In genomic region chr4:6598127-6598526, GRCh38 we compare ENCODE assay signal across 19 cellular contexts. TPM values are rescaled to one million over a fixed set of nuclear protein-coding genes. Genes with fewer than 3 reads are reported as not detected.
DNase-seq lines count a peak whose midpoint lies in the region; ATAC-seq, FAIRE-seq and TF ChIP-seq lines count a peak whose summit lies in the region.
"Had no signal": no experiment of that assay in that cellular context is flagged by ENCODE, and none has a peak within 500 bp of the region (broad histone marks: within the 10 kb centered on the region; RNA-seq: fewer than 3 reads in every experiment).

No MANE protein-coding gene starts in this region.

- intact Hi-C loops in K562 (cut with micrococcal nuclease): no loop called here
- intact Hi-C loops in kidney (cut with DNase I): no loop called here
- intact Hi-C loops in activated T-helper 2 cell treated with anti-CD3 and anti-CD28 coated beads, Interferon-gamma antibody, Interleukin-2, Interleukin-4, amounts not matched to agents 10 μg/mL and 5 μg/mL and 100 μg/mL, durations not matched to agents 14 hours and 24 hours and 36 hours (cut with micrococcal nuclease): no loop called here

- no peak overlapping the region for H3K4me3 Mint-ChIP-seq in activated T-helper 2 cell treated with anti-CD3 and anti-CD28 coated beads, Interferon-gamma antibody, Interleukin-2, Interleukin-4, amounts not matched to agents 10 μg/mL and 5 μg/mL and 100 μg/mL, durations not matched to agents 14 hours and 24 hours and 36 hours (ENCODE audit: low read depth)
- H3K4me3 Mint-ChIP-seq: CD14-positive monocyte; CD4-positive, alpha-beta memory T cell had no signal

- H3K27me3 Mint-ChIP-seq in activated T-helper 2 cell treated with anti-CD3 and anti-CD28 coated beads, Interferon-gamma antibody, Interleukin-2, Interleukin-4, amounts not matched to agents 10 μg/mL and 5 μg/mL and 100 μg/mL, durations not matched to agents 14 hours and 24 hours and 36 hours (ENCODE audit: low read depth): no peaks in the 10 kb centered on the region
- H3K27me3 Mint-ChIP-seq: CD4-positive, alpha-beta memory T cell had no signal

- peaks cover 16% of the 10 kb centered on the region for H3K36me3 Mint-ChIP-seq in activated T-helper 2 cell treated with anti-CD3 and anti-CD28 coated beads, Interferon-gamma antibody, Interleukin-2, Interleukin-4, amounts not matched to agents 10 μg/mL and 5 μg/mL and 100 μg/mL, durations not matched to agents 14 hours and 24 hours and 36 hours (ENCODE audit: low read depth)

- CTCF ChIA-PET in K562 (lab: Yijun Ruan, JAX; ENCODE audit: low intra/inter-chr PET ratio): no interaction called here

- no peak for TF ChIP-seq RAD21 in K562 (CRISPR knock-in tag; conservative IDR thresholded peaks at IDR 0.05 in 1 of 2, IDR thresholded peaks at IDR 0.05 in 1 of 2)

- no peaks in the 10 kb centered on the region for H3K4me1 Mint-ChIP-seq in activated T-helper 2 cell treated with anti-CD3 and anti-CD28 coated beads, Interferon-gamma antibody, Interleukin-2, Interleukin-4, amounts not matched to agents 10 μg/mL and 5 μg/mL and 100 μg/mL, durations not matched to agents 14 hours and 24 hours and 36 hours (ENCODE audit: low read depth)
- H3K4me1 Mint-ChIP-seq: CD14-positive monocyte; CD4-positive, alpha-beta memory T cell had no signal

- no TSS peak for BruUV-seq in K562 (replicated peaks; lab: Mats Ljungman, UMichigan)

- H3K4me2 ChIP-seq in OCI-LY1 (ENCODE audit: low read length): peak overlapping the region; percentile 30; the same call in 1 of the 2 replicates
- H3K4me2 ChIP-seq in K562 (ENCODE audit: insufficient read depth, low read length): no peak overlapping the region

- TF ChIP-seq EP300 in K562 (IDR thresholded peaks at IDR 0.05; ENCODE audit: low read length): no peak

- TF ChIP-seq CTCF in OCI-LY1 (IDR thresholded peaks at IDR 0.05; ENCODE audit: low read length) (no peak), K562 (IDR thresholded peaks at IDR 0.05 in 2 of 3, conservative IDR thresholded peaks at IDR 0.05 in 1 of 3; ENCODE audit: insufficient read depth in 2 of 3, low read depth in 1 of 3, low read length in 3 of 3) (no peak), kidney (IDR thresholded peaks at IDR 0.05; ENCODE audit: borderline replicate concordance, extremely low read depth, insufficient read depth) (no peak)

- H4K20me1 ChIP-seq in OCI-LY1 (ENCODE audit: insufficient read depth, low read length): no peaks in the 10 kb centered on the region
- H4K20me1 ChIP-seq in K562 (replicated peaks; ENCODE audit: control insufficient read depth, insufficient read depth, low read length): peaks cover 6% of the 10 kb centered on the region; the same call in 1 of the 2 replicates

- POLR2A ChIA-PET in K562 (lab: Yijun Ruan, JAX): interaction anchor here (1.1 to 2.1 kb wide), 2 partner anchors 8 to 31 kb away, joined by 3 to 5 read pairs; no protein-coding TSS in a partner anchor

- H3K36me3 ChIP-seq in OCI-LY1 (ENCODE audit: insufficient read depth, low read length) (no peaks in the 10 kb centered on the region), K562 (ENCODE audit: control insufficient read depth, insufficient read depth, low read length) (no peaks in the 10 kb centered on the region; the same call in 2 of the 3 replicates), kidney (ENCODE audit: control insufficient read depth in 1 of 2, insufficient read depth in 2 of 2, low read length in 2 of 2) (peaks cover 6 to 17% of the 10 kb centered on the region in 2 donors)
- H3K36me3 ChIP-seq: BE2C, HAP-1 had no signal

- H3K9me3 ChIP-seq in OCI-LY1 (ENCODE audit: low read length): no peaks in the 10 kb centered on the region
- H3K9me3 ChIP-seq in K562 (replicated peaks; ENCODE audit: control insufficient read depth, insufficient read depth, low read depth, low read length): no peaks in the 10 kb centered on the region
- no peaks in the 10 kb centered on the region for H3K9me3 ChIP-seq in kidney (ENCODE audit: control insufficient read depth in 1 of 2, low read length in 2 of 2)
- H3K9me3 ChIP-seq: BE2C, HAP-1 had no signal

- H3F3A ChIP-seq in OCI-LY1 (ENCODE audit: insufficient read depth, low read length): no peaks in the 10 kb centered on the region

- H3K9ac ChIP-seq in OCI-LY1 (ENCODE audit: low read length) (no peak overlapping the region; the same call in 1 of the 2 replicates), K562 (ENCODE audit: insufficient read depth in 1 of 2, low read depth in 2 of 2, low read length in 2 of 2) (no peak overlapping the region), kidney (ENCODE audit: low read length in 2 of 2) (no peak overlapping the region)
- H3K9ac ChIP-seq: GM23248 had no signal

- H3K27me3 ChIP-seq in OCI-LY1 (ENCODE audit: insufficient read depth, low read length) (no peaks in the 10 kb centered on the region), K562 (ENCODE audit: control insufficient read depth in 2 of 2, insufficient read depth in 2 of 2, low read length in 2 of 2) (no peaks in the 10 kb centered on the region)
- H3K27me3 ChIP-seq: BE2C had no signal

- H3K4me3 ChIP-seq in OCI-LY1 (ENCODE audit: low read depth, low read length, poor library complexity, severe bottlenecking) (no peak overlapping the region), K562 (no peak overlapping the region), kidney (ENCODE audit: low read length in 2 of 2) (no peak overlapping the region)
- H3K4me3 ChIP-seq: GM12878, GM23248, HAP-1 had no signal

- DNase-seq in K562 (ENCODE audit: extremely low read depth in 1 of 4, low spot score in 3 of 4) (no peak), kidney (peak; percentile 66), DMS153 treated with DMSO at 0.1 percent for 48 hours (lab: John Stamatoyannopoulos, UW; ENCODE audit: unreplicated experiment) (no peak), NCI-H187 (lab: John Stamatoyannopoulos, UW) (no peak)
- DNase-seq in activated T-helper 2 cell treated with anti-CD3 and anti-CD28 coated beads, Interferon-gamma antibody, Interleukin-2, Interleukin-4, amounts not matched to agents 10 μg/mL and 5 μg/mL and 100 μg/mL, durations not matched to agents 14 hours and 24 hours and 36 hours (ENCODE audit: low spot score): no peak
- DNase-seq: ACHN; BE2C; Calu3; CD4-positive, alpha-beta memory T cell; DMS53; DND-41; EL; GM23248 had no signal

- H2AFZ ChIP-seq in OCI-LY1 (ENCODE audit: low read length): no peak overlapping the region
- no peak overlapping the region for H2AFZ ChIP-seq in K562 (ENCODE audit: low read depth, low read length)
- H2AFZ ChIP-seq: GM23248 had no signal

- H3K9me3 Mint-ChIP-seq in activated T-helper 2 cell treated with anti-CD3 and anti-CD28 coated beads, Interferon-gamma antibody, Interleukin-2, Interleukin-4, amounts not matched to agents 10 μg/mL and 5 μg/mL and 100 μg/mL, durations not matched to agents 14 hours and 24 hours and 36 hours: no peaks in the 10 kb centered on the region
- H3K9me3 Mint-ChIP-seq: CD4-positive, alpha-beta memory T cell had no signal

- no peak for FAIRE-seq in K562 (lab: Jason Lieb, UNC)
- no peak for FAIRE-seq in kidney (lab: Jason Lieb, UNC)
- FAIRE-seq: A204.1, GM12878, GM19239 had no signal

- H3K4me1 ChIP-seq in OCI-LY1 (ENCODE audit: insufficient read depth, low read length, severe bottlenecking): peaks cover 28% of the 10 kb centered on the region
- peaks cover 7 to 31% of the 10 kb centered on the region in 2 experiments; a peak in 4 of 5 replicates for H3K4me1 ChIP-seq in K562 (replicated peaks in 1 of 2; ENCODE audit: control insufficient read depth in 2 of 2, insufficient read depth in 2 of 2, low read length in 2 of 2)
- H3K4me1 ChIP-seq in kidney (ENCODE audit: control insufficient read depth in 1 of 2, insufficient read depth in 1 of 2, low read depth in 1 of 2, low read length in 2 of 2): no peaks in the 10 kb centered on the region
- H3K4me1 ChIP-seq: BE2C, HAP-1 had no signal

- WGBS in K562 (ENCODE audit: insufficient coverage, low coverage, missing lambda C conversion rate): 51% methylated on average over 4 of the region's 10 CpGs

- no peak overlapping the region for H3K27ac Mint-ChIP-seq in activated T-helper 2 cell treated with anti-CD3 and anti-CD28 coated beads, Interferon-gamma antibody, Interleukin-2, Interleukin-4, amounts not matched to agents 10 μg/mL and 5 μg/mL and 100 μg/mL, durations not matched to agents 14 hours and 24 hours and 36 hours
- H3K27ac Mint-ChIP-seq: CD14-positive monocyte; CD4-positive, alpha-beta memory T cell had no signal

- no peak for ATAC-seq in K562
- ATAC-seq: GM12878 had no signal

- H3K79me2 ChIP-seq in OCI-LY1 (ENCODE audit: insufficient read depth, low read length): no peaks in the 10 kb centered on the region
- no peaks in the 10 kb centered on the region for H3K79me2 ChIP-seq in K562 (ENCODE audit: control insufficient read depth, insufficient read depth, low read length)

- no peaks in the 10 kb centered on the region for H3K9me2 ChIP-seq in OCI-LY1 (ENCODE audit: low read depth, low read length)

- H3K27ac ChIP-seq in OCI-LY1 (ENCODE audit: low read depth, low read length, poor library complexity, severe bottlenecking) (peak overlapping the region; percentile 91), K562 (ENCODE audit: extremely low read depth, low read depth, low read length) (no peak overlapping the region), kidney (ENCODE audit: low read depth in 2 of 2, low read length in 2 of 2) (no peak overlapping the region)
- H3K27ac ChIP-seq: GM23248 had no signal

- in situ Hi-C loops in K562 (cut with MboI): no loop called here

- no peaks in the 10 kb centered on the region for H3K9me1 ChIP-seq in K562 (ENCODE audit: control insufficient read depth, insufficient read depth, low read length)

- no peak for TF ChIP-seq POLR2A in K562 (conservative IDR thresholded peaks at IDR 0.05)

RNA-seq across cellular contexts. Expression of gene MAN2B2, which starts 23.1 kb away (rescaled TPM):
- total RNA-seq in K562 (2011; cell fraction: chromatin; rRNA removed; ENCODE audit: low replicate concordance): 7.7 and 16.2 TPM in 2 replicates
- total RNA-seq in K562 (2011; cell fraction: nucleolus; rRNA removed): 17.6 and 18.3 TPM in 2 replicates
- 12.6 TPM in 2 replicates for total RNA-seq in K562 (2011; cell fraction: nucleoplasm; rRNA removed)
- total RNA-seq in K562 (2014; rRNA removed) (5.3 and 6.0 TPM in 2 replicates), K562 (2014; rRNA removed; fragmentation: Illumina TruSeq; extraction: Trizol) (1.7 TPM in 2 replicates), K562 (2015; rRNA removed; fragmentation: Illumina TruSeq; extraction: Trizol) (3.8 and 4.1 TPM in 2 replicates), K562 (2021) (8.5 and 8.8 TPM in 2 replicates), kidney (34.3 TPM)
- polyA plus RNA-seq in K562 (2011; rRNA removed) (2.5 and 3.7 TPM in 2 replicates), K562 (2014; fragmentation: Illumina TruSeq; extraction: Trizol) (3.7 and 4.8 TPM in 2 replicates), K562 (2014; fragmentation: Nextera tagmentation; extraction: Ambion mirVana) (under 1 TPM; 0.21 to 0.27 TPM), K562 (2014; rRNA removed) (4.2 and 4.9 TPM in 2 replicates), kidney (ENCODE audit: insufficient read depth, low read depth, low replicate concordance) (19.9 TPM)
- 3.8 and 8.3 TPM in 2 replicates for polyA plus RNA-seq in K562 (2011; cell fraction: cytosol; rRNA removed)
- polyA plus RNA-seq in K562 (2011; cell fraction: nucleus; rRNA removed): 8.0 and 12.5 TPM in 2 replicates
- 5.9 and 18.3 TPM in 2 replicates for polyA plus RNA-seq in K562 (2012)
- polyA minus RNA-seq in K562 (2011; rRNA and poly(A)+ RNA removed): 2.5 and 3.6 TPM in 2 replicates
- polyA minus RNA-seq in K562 (2011; cell fraction: cytosol; rRNA and poly(A)+ RNA removed): 6.9 and 13.0 TPM in 2 replicates
- polyA minus RNA-seq in K562 (2011; cell fraction: nucleus; rRNA and poly(A)+ RNA removed): 5.7 and 6.0 TPM in 2 replicates
- total RNA-seq in activated T-helper 2 cell treated with anti-CD3 and anti-CD28 coated beads, Interferon-gamma antibody, Interleukin-2, Interleukin-4, amounts not matched to agents 10 μg/mL and 5 μg/mL and 100 μg/mL, durations not matched to agents 14 hours and 24 hours and 36 hours: 14.9 and 16.3 TPM in 2 replicates

RNA-seq across cellular contexts. Expression of gene MRFAP1, which starts 42.4 kb away (rescaled TPM):
- 15.5 and 27.2 TPM in 2 replicates for total RNA-seq in K562 (2011; cell fraction: chromatin; rRNA removed; ENCODE audit: low replicate concordance)
- total RNA-seq in K562 (2011; cell fraction: nucleolus; rRNA removed): 14.7 and 15.3 TPM in 2 replicates
- 23.0 and 24.2 TPM in 2 replicates for total RNA-seq in K562 (2011; cell fraction: nucleoplasm; rRNA removed)
- 147 and 234 TPM in 2 replicates for total RNA-seq in K562 (2014; rRNA removed)
- 151 and 173 TPM in 2 replicates for total RNA-seq in K562 (2014; rRNA removed; fragmentation: Illumina TruSeq; extraction: Trizol)
- total RNA-seq in K562 (2015; rRNA removed; fragmentation: Illumina TruSeq; extraction: Trizol): 163 and 171 TPM in 2 replicates
- 257 and 270 TPM in 2 replicates for total RNA-seq in K562 (2021)
- 123 and 143 TPM in 2 replicates for polyA plus RNA-seq in K562 (2011; rRNA removed)
- polyA plus RNA-seq in K562 (2011; cell fraction: cytosol; rRNA removed): 93.5 and 146 TPM in 2 replicates
- 74.4 and 83.5 TPM in 2 replicates for polyA plus RNA-seq in K562 (2011; cell fraction: nucleus; rRNA removed)
- 285 and 344 TPM in 2 replicates for polyA plus RNA-seq in K562 (2012)
- 185 and 221 TPM in 2 replicates for polyA plus RNA-seq in K562 (2014; fragmentation: Illumina TruSeq; extraction: Trizol)
- 10 to 100 TPM; 46.0 to 59.9 TPM for polyA plus RNA-seq in K562 (2014; fragmentation: Nextera tagmentation; extraction: Ambion mirVana)
- polyA plus RNA-seq in K562 (2014; rRNA removed): 251 and 255 TPM in 2 replicates
- 49.7 and 58.2 TPM in 2 replicates for polyA minus RNA-seq in K562 (2011; rRNA and poly(A)+ RNA removed)
- polyA minus RNA-seq in K562 (2011; cell fraction: cytosol; rRNA and poly(A)+ RNA removed): 37.6 and 63.5 TPM in 2 replicates
- polyA minus RNA-seq in K562 (2011; cell fraction: nucleus; rRNA and poly(A)+ RNA removed): 13.9 and 29.2 TPM in 2 replicates
- total RNA-seq in kidney: 264 TPM
- polyA plus RNA-seq in kidney (ENCODE audit: insufficient read depth, low read depth, low replicate concordance): 406 TPM
- 105 TPM in 2 replicates for total RNA-seq in activated T-helper 2 cell treated with anti-CD3 and anti-CD28 coated beads, Interferon-gamma antibody, Interleukin-2, Interleukin-4, amounts not matched to agents 10 μg/mL and 5 μg/mL and 100 μg/mL, durations not matched to agents 14 hours and 24 hours and 36 hours
